Comparison of ENCODE assay signal across 10 cellular contexts in genomic region chr19:41307090-41307875, GRCh38. TPM values are rescaled to one million over a fixed set of nuclear protein-coding genes. Genes with fewer than 3 reads are reported as not detected.
DNase-seq lines count a peak whose midpoint lies in the region; ATAC-seq and TF ChIP-seq lines count a peak whose summit lies in the region.
"Had no signal": no experiment of that assay in that cellular context is flagged by ENCODE, and none has a peak within 500 bp of the region (broad histone marks: within the 10 kb centered on the region; RNA-seq: fewer than 3 reads in every experiment).

No MANE protein-coding gene starts in this region.

- H3K9me3 ChIP-seq in SK-N-SH = no peaks in the 10 kb centered on the region
- H3K9me3 ChIP-seq: HAP-1, MG63 had no signal

- WGBS in SK-N-SH (ENCODE audit: low lambda C conversion rate) = 87% methylated on average over 8 of the region's 8 CpGs

- no peak overlapping the region for H3K9ac ChIP-seq in SK-N-SH

- H3K36me3 ChIP-seq in SK-N-SH (replicated peaks in 1 of 2; ENCODE audit: control insufficient read depth in 1 of 2, insufficient read depth in 2 of 2, low read length in 1 of 2) = peaks cover 53 to 58% of the 10 kb centered on the region in 2 experiments

- CTCF ChIA-PET in SK-N-SH (lab: Yijun Ruan, JAX) = interaction anchor here (0.9 to 5.5 kb wide), 16 partner anchors 14 to 337 kb away, joined by 3 to 105 read pairs (median 7); partner anchors contain the start of genes DMAC2, HNRNPUL1 and TGFB1

- DNase-seq in HFFc6 (no peak), epithelial cell of prostate (ENCODE audit: low read depth, low spot score) (no peak), NCI-H187 treated with DMSO at 0.1 percent for 48 hours (lab: John Stamatoyannopoulos, UW) (no peak), SK-N-SH (no peak)
- DNase-seq: MG63; stimulated activated CD4-positive, alpha-beta T cell treated with anti-CD3 and anti-CD28 coated beads, Interleukin-1b, Interleukin-23, amount 100 ng/mL, for 48 hours had no signal

- H3K9me2 ChIP-seq in SK-N-SH = no peaks in the 10 kb centered on the region

- H3K79me2 ChIP-seq in SK-N-SH (ENCODE audit: insufficient read depth) = peaks cover 24% of the 10 kb centered on the region

- peaks cover 15% of the 10 kb centered on the region for H3K27me3 Mint-ChIP-seq in HFFc6 (ENCODE audit: insufficient read depth)
- H3K27me3 Mint-ChIP-seq in T-helper 1 cell treated with Interleukin-12 subunit alpha and Interleukin-12 subunit beta and Interleukin-4 antibody, amounts not matched to agents 30 μg/mL and 1 μg/mL, for 36 hours (ENCODE audit: low read depth) = no peaks in the 10 kb centered on the region
- H3K27me3 Mint-ChIP-seq in stimulated activated memory B cell treated with anti-CD40 and anti-IgM and Interleukin-4, amounts not matched to agents 10 μg/mL and 1 μg/mL and 100 μg/mL, for 72 hours = no peaks in the 10 kb centered on the region

- no peaks in the 10 kb centered on the region for H3K9me3 Mint-ChIP-seq in HFFc6
- no peaks in the 10 kb centered on the region for H3K9me3 Mint-ChIP-seq in T-helper 1 cell treated with Interleukin-12 subunit alpha and Interleukin-12 subunit beta and Interleukin-4 antibody, amounts not matched to agents 30 μg/mL and 1 μg/mL, for 36 hours
- no peaks in the 10 kb centered on the region for H3K9me3 Mint-ChIP-seq in stimulated activated memory B cell treated with anti-CD40 and anti-IgM and Interleukin-4, amounts not matched to agents 10 μg/mL and 1 μg/mL and 100 μg/mL, for 72 hours

- no peak overlapping the region for H3K4me2 ChIP-seq in SK-N-SH

- POLR2A ChIA-PET in SK-N-SH (lab: Yijun Ruan, JAX) = interaction anchor here (0.7 kb wide), 1 partner anchor 26 kb away, joined by 4 read pairs; no protein-coding TSS in a partner anchor

- peaks cover 14 to 19% of the 10 kb centered on the region in 2 experiments; a peak in 3 of 4 replicates for H3K4me1 ChIP-seq in SK-N-SH (ENCODE audit: control insufficient read depth in 1 of 2, insufficient read depth in 2 of 2, low read depth in 1 of 2, low read length in 1 of 2)

- H3K27ac ChIP-seq in epithelial cell of prostate (peak overlapping the region; percentile 95), SK-N-SH (ENCODE audit: low read depth in 2 of 2, low read length in 1 of 2) (peak overlapping the region in 1 of 2 experiments; percentile 95; a peak in 2 of 4 replicates)

- TF ChIP-seq RAD21 in SK-N-SH (IDR thresholded peaks at IDR 0.05; ENCODE audit: low read length) = no peak

- ATAC-seq in stimulated activated memory B cell treated with anti-CD40 and anti-IgM and Interleukin-4, amounts not matched to agents 10 μg/mL and 1 μg/mL and 100 μg/mL, for 72 hours = no peak
- ATAC-seq in HG03095 (IDR thresholded peaks at IDR 0.05; ENCODE audit: unreplicated experiment) = no peak

- no peaks in the 10 kb centered on the region for H3K27me3 ChIP-seq in SK-N-SH (ENCODE audit: insufficient read depth)
- H3K27me3 ChIP-seq: MG63 had no signal

- H3K27ac Mint-ChIP-seq in HFFc6 = peak overlapping the region; percentile 97
- peak overlapping the region; percentile 93 for H3K27ac Mint-ChIP-seq in T-helper 1 cell treated with Interleukin-12 subunit alpha and Interleukin-12 subunit beta and Interleukin-4 antibody, amounts not matched to agents 30 μg/mL and 1 μg/mL, for 36 hours
- peak overlapping the region; percentile 99 for H3K27ac Mint-ChIP-seq in stimulated activated memory B cell treated with anti-CD40 and anti-IgM and Interleukin-4, amounts not matched to agents 10 μg/mL and 1 μg/mL and 100 μg/mL, for 72 hours

- H4K20me1 ChIP-seq in SK-N-SH (ENCODE audit: insufficient read depth) = no peaks in the 10 kb centered on the region; the same call in 1 of the 2 replicates

- no peak for TF ChIP-seq CTCF in HFFc6 (IDR thresholded peaks at IDR 0.05)
- TF ChIP-seq CTCF in SK-N-SH (IDR thresholded peaks at IDR 0.05) = no peak

- H3F3A ChIP-seq in SK-N-SH (replicated peaks; ENCODE audit: insufficient read depth) = peaks cover 67% of the 10 kb centered on the region

- peaks cover 42% of the 10 kb centered on the region for H3K4me1 Mint-ChIP-seq in HFFc6 (ENCODE audit: low read depth)
- H3K4me1 Mint-ChIP-seq in T-helper 1 cell treated with Interleukin-12 subunit alpha and Interleukin-12 subunit beta and Interleukin-4 antibody, amounts not matched to agents 30 μg/mL and 1 μg/mL, for 36 hours (ENCODE audit: low read depth) = peaks cover 69% of the 10 kb centered on the region
- peaks cover 72% of the 10 kb centered on the region for H3K4me1 Mint-ChIP-seq in stimulated activated memory B cell treated with anti-CD40 and anti-IgM and Interleukin-4, amounts not matched to agents 10 μg/mL and 1 μg/mL and 100 μg/mL, for 72 hours

- no peak for TF ChIP-seq EP300 in SK-N-SH (IDR thresholded peaks at IDR 0.05; ENCODE audit: borderline replicate concordance in 1 of 2, low read depth in 1 of 2, low read length in 1 of 2)

- no peak overlapping the region for H3K4me3 Mint-ChIP-seq in HFFc6
- peak overlapping the region; percentile 80 for H3K4me3 Mint-ChIP-seq in T-helper 1 cell treated with Interleukin-12 subunit alpha and Interleukin-12 subunit beta and Interleukin-4 antibody, amounts not matched to agents 30 μg/mL and 1 μg/mL, for 36 hours
- H3K4me3 Mint-ChIP-seq in stimulated activated memory B cell treated with anti-CD40 and anti-IgM and Interleukin-4, amounts not matched to agents 10 μg/mL and 1 μg/mL and 100 μg/mL, for 72 hours = peak overlapping the region; percentile 50

- peaks cover 29% of the 10 kb centered on the region for H3K36me3 Mint-ChIP-seq in HFFc6 (ENCODE audit: low read depth)
- peaks cover 57% of the 10 kb centered on the region for H3K36me3 Mint-ChIP-seq in T-helper 1 cell treated with Interleukin-12 subunit alpha and Interleukin-12 subunit beta and Interleukin-4 antibody, amounts not matched to agents 30 μg/mL and 1 μg/mL, for 36 hours (ENCODE audit: low read depth)
- peaks cover 47% of the 10 kb centered on the region for H3K36me3 Mint-ChIP-seq in stimulated activated memory B cell treated with anti-CD40 and anti-IgM and Interleukin-4, amounts not matched to agents 10 μg/mL and 1 μg/mL and 100 μg/mL, for 72 hours

- H3K4me3 ChIP-seq in SK-N-SH (ENCODE audit: low read depth in 2 of 2, low read length in 1 of 2) = no peak overlapping the region
- H3K4me3 ChIP-seq: HAP-1, MG63 had no signal

- no peak overlapping the region for H2AFZ ChIP-seq in SK-N-SH (ENCODE audit: low read depth)

TF ChIP-seq in SK-N-SH, 30 proteins besides CTCF, POLR2A, EP300 and RAD21 (continues in another document):
- TF ChIP-seq MAX (IDR thresholded peaks at IDR 0.05; ENCODE audit: low read depth) = no peak
- no peak for TF ChIP-seq RFX5 (IDR thresholded peaks at IDR 0.05; ENCODE audit: low read length)
- TF ChIP-seq YY1 (IDR thresholded peaks at IDR 0.05; ENCODE audit: low read depth) = no peak
- no peak for TF ChIP-seq ELF1 (IDR thresholded peaks at IDR 0.05)
- TF ChIP-seq EZH2phosphoT487 (IDR thresholded peaks at IDR 0.05; ENCODE audit: borderline replicate concordance, low read depth) = no peak
- TF ChIP-seq TCF12 (IDR thresholded peaks at IDR 0.05) = no peak
- no peak for TF ChIP-seq RCOR1 (IDR thresholded peaks at IDR 0.05; ENCODE audit: low read length)
- no peak for TF ChIP-seq TAF1 (IDR thresholded peaks at IDR 0.05; ENCODE audit: borderline replicate concordance, low read depth, low read length)
- no peak for TF ChIP-seq PBX3 (IDR thresholded peaks at IDR 0.05)

RNA-seq across cellular contexts. Expression of gene CCDC97, which starts 2.7 kb away (rescaled TPM):
- total RNA-seq in HFFc6 (2021; fragmentation: NEBNext Ultra II Directional; extraction: Animal tissue kit (Norgen Biotek cat#: 25700)) = 10 to 100 TPM; 15.4 to 19.1 (median 16.8) TPM
- 8.7 and 9.6 TPM in 2 replicates for polyA plus RNA-seq in SK-N-SH (2012; rRNA removed)
- polyA plus RNA-seq in SK-N-SH (2012; cell fraction: cytosol; rRNA removed) = 5.3 and 6.8 TPM in 2 replicates
- polyA plus RNA-seq in SK-N-SH (2012; cell fraction: nucleus; rRNA removed) = 11.7 and 13.7 TPM in 2 replicates

RNA-seq across cellular contexts. Expression of gene HNRNPUL1, which starts 43.1 kb away (rescaled TPM):
- 100 to 1,000 TPM; 176 to 245 (median 234) TPM for total RNA-seq in HFFc6 (2021; fragmentation: NEBNext Ultra II Directional; extraction: Animal tissue kit (Norgen Biotek cat#: 25700))
- polyA plus RNA-seq in SK-N-SH (2012; rRNA removed) = 34.2 and 41.5 TPM in 2 replicates
- 32.5 and 33.9 TPM in 2 replicates for polyA plus RNA-seq in SK-N-SH (2012; cell fraction: cytosol; rRNA removed)
- polyA plus RNA-seq in SK-N-SH (2012; cell fraction: nucleus; rRNA removed) = 35.8 and 43.2 TPM in 2 replicates

RNA-seq across cellular contexts. Expression of gene TGFB1, which starts 46.4 kb away (rescaled TPM):
- total RNA-seq in HFFc6 (2021; fragmentation: NEBNext Ultra II Directional; extraction: Animal tissue kit (Norgen Biotek cat#: 25700)) = 100 to 1,000 TPM; 150 to 163 (median 158) TPM
- 13.5 and 25.5 TPM in 2 replicates for polyA plus RNA-seq in SK-N-SH (2012; rRNA removed)
- 13.0 and 21.4 TPM in 2 replicates for polyA plus RNA-seq in SK-N-SH (2012; cell fraction: cytosol; rRNA removed)
- 75.1 and 149 TPM in 2 replicates for polyA plus RNA-seq in SK-N-SH (2012; cell fraction: nucleus; rRNA removed)

RNA-seq across cellular contexts. Expression of gene B9D2, which starts 56.7 kb away (rescaled TPM):
- 1 to 10 TPM; 4.9 to 6.8 (median 6.3) TPM for total RNA-seq in HFFc6 (2021; fragmentation: NEBNext Ultra II Directional; extraction: Animal tissue kit (Norgen Biotek cat#: 25700))
- 9.0 and 13.3 TPM in 2 replicates for polyA plus RNA-seq in SK-N-SH (2012; rRNA removed)
- 9.6 and 10.5 TPM in 2 replicates for polyA plus RNA-seq in SK-N-SH (2012; cell fraction: cytosol; rRNA removed)
- 8.1 and 9.0 TPM in 2 replicates for polyA plus RNA-seq in SK-N-SH (2012; cell fraction: nucleus; rRNA removed)
